8 cellular contexts compared by ENCODE assay signal in the genomic region with DNA sequence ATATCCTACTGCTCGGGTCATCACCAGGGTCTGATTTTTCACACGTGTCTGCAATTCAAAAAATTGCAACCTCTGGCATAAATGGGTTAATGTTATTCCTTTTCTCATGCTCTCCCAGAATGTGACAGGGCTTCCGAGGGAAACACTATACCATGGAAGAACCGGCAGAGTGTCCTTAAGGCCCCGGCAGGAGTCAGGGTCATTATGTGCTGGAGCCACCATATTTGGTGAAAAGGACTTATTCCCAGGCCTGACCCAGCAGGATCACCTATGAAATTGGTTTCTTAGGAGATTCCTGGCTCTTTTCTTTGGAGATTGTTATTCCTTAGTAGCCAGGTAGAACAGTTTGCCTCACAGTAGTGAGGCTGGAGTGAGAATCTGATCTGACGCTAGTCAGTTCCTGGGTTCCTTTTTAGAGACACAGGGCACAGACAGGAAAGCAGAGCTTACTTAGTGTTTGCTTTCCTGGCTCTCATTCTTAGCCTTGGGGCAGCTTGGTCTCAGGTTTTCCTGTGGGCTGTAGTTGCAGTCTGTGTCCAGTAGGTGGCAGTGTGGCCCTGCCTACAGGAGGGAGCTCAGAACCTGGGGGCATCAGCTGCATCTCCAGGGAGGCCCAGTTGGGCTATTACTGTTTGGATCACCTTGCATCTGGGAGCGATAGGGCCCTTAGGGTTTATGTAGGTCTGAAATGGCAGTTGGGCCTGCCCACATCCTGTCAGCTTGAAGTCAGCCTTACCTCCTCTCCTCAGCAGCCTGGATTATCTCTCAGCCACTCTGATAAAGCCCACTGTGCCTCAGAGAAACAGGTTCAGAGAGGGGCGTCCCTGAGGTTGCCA. TPM values are rescaled to one million over a fixed set of nuclear protein-coding genes. Genes with fewer than 3 reads are reported as not detected.
DNase-seq lines count a peak whose midpoint lies in the region; ATAC-seq, FAIRE-seq and TF ChIP-seq lines count a peak whose summit lies in the region.

No MANE protein-coding gene starts in this region.

- no peak overlapping the region for H3K4me2 ChIP-seq in DND-41 (ENCODE audit: insufficient read depth, low read length)

- TF ChIP-seq CTCF in DND-41 (IDR thresholded peaks at IDR 0.05; ENCODE audit: borderline replicate concordance, extremely low read depth, low read length, poor library complexity, severe bottlenecking) (peak; percentile 100), foreskin keratinocyte (conservative IDR thresholded peaks at IDR 0.05) (peak; percentile 97), pancreas (IDR thresholded peaks at IDR 0.05) (peak; percentile 97 to 99 (median 98))

- H2AFZ ChIP-seq in DND-41 (ENCODE audit: low read depth, low read length), result no peak overlapping the region

- peaks cover 80% of the 10 kb centered on the region for H4K20me1 ChIP-seq in DND-41 (ENCODE audit: insufficient read depth, low read length)

- H3K9me3 ChIP-seq in DND-41 (ENCODE audit: insufficient read depth, low read length, severe bottlenecking) (no peaks in the 10 kb centered on the region), pancreas (no peaks in the 10 kb centered on the region)

- H3K27me3 ChIP-seq in DND-41 (ENCODE audit: insufficient read depth, low read length, poor library complexity), result no peaks in the 10 kb centered on the region
- no peaks in the 10 kb centered on the region for H3K27me3 ChIP-seq in foreskin keratinocyte
- no peaks in the 10 kb centered on the region for H3K27me3 ChIP-seq in pancreas

- no peak for FAIRE-seq in pancreas (lab: Jason Lieb, UNC)

- 32 to 38% methylated on average over 8 of the region's 8 CpGs for WGBS in pancreas, 2 donors

- intact Hi-C loops in pancreas (cut with DNase I), result no loop called here

- peaks cover 80% of the 10 kb centered on the region for H3K79me2 ChIP-seq in DND-41 (ENCODE audit: insufficient read depth, low read length)

- H3K4me1 ChIP-seq in DND-41 (ENCODE audit: insufficient read depth, low read length) (peaks cover 37% of the 10 kb centered on the region), foreskin keratinocyte (peaks cover 4% of the 10 kb centered on the region), pancreas (no peaks in the 10 kb centered on the region)

- peak; percentile 93 for ATAC-seq in DND-41 (ENCODE audit: insufficient read depth, low read depth)
- peak; percentile 62 for ATAC-seq in foreskin keratinocyte
- peak; percentile 63 to 96 (median 88) for ATAC-seq in pancreas
- no peak for ATAC-seq in HG02840 (IDR thresholded peaks at IDR 0.05; ENCODE audit: low FRiP score, unreplicated experiment)

- H3K27ac ChIP-seq in DND-41 (ENCODE audit: low read length) (peak overlapping the region; percentile 80), foreskin keratinocyte (no peak overlapping the region), pancreas (no peak overlapping the region)

- H3K4me3 ChIP-seq in DND-41 (ENCODE audit: low read depth in 1 of 2, low read length in 2 of 2) (no peak overlapping the region), pancreas (no peak overlapping the region)

- peak; percentile 87 for DNase-seq in DND-41
- peak; percentile 77 to 81 for DNase-seq in Kasumi-1 (lab: John Stamatoyannopoulos, UW)
- DNase-seq in SHP77 treated with DMSO at 0.1 percent for 48 hours (lab: John Stamatoyannopoulos, UW), result peak; percentile 52
- DNase-seq in activated effector memory CD4-positive, alpha-beta T cell treated with Interleukin-2 at 50 U/mL for 16 hours, result peak; percentile 61
- peak; percentile 48 to 55 for DNase-seq in foreskin keratinocyte
- peak; percentile 53 to 82 (median 75) for DNase-seq in pancreas
- DNase-seq in ureter (ENCODE audit: low spot score), result peak; percentile 75

- H3K9ac ChIP-seq in DND-41 (ENCODE audit: low read depth, low read length), result peak overlapping the region; percentile 14; the same call in 1 of the 2 replicates

- H3K36me3 ChIP-seq in DND-41 (ENCODE audit: insufficient read depth, low read length), result peaks cover 97% of the 10 kb centered on the region
- peaks cover 3 to 54% (median 27%) of the 10 kb centered on the region in 3 donors for H3K36me3 ChIP-seq in pancreas

RNA-seq across cellular contexts. Expression of gene SNRNP70, which starts 12.4 kb away (rescaled TPM):
- 138 and 160 TPM in 2 replicates for total RNA-seq in foreskin keratinocyte
- 183 and 199 TPM in 2 replicates for polyA plus RNA-seq in foreskin keratinocyte
- 100 to 1,000 TPM in 5 of 6 donors, 10 to 100 TPM in 1; 87.9 to 205 (median 136) TPM for total RNA-seq in pancreas
- polyA plus RNA-seq in pancreas, result 100 to 1,000 TPM; 799 to 883 TPM
- 256 TPM for total RNA-seq in ureter

RNA-seq across cellular contexts. Expression of gene LIN7B, which starts 16.5 kb away (rescaled TPM):
- 2.4 and 3.0 TPM in 2 replicates for total RNA-seq in foreskin keratinocyte
- 3.8 and 4.3 TPM in 2 replicates for polyA plus RNA-seq in foreskin keratinocyte
- 1 to 10 TPM; 4.7 to 6.5 (median 4.9) TPM for total RNA-seq in pancreas
- 10 to 100 TPM; 19.1 to 20.7 TPM for polyA plus RNA-seq in pancreas
- 10.4 TPM for total RNA-seq in ureter

RNA-seq across cellular contexts. Expression of gene C19orf73, which starts 21.3 kb away (rescaled TPM):
- 0.71 and 1.2 TPM in 2 replicates for total RNA-seq in foreskin keratinocyte
- polyA plus RNA-seq in foreskin keratinocyte, result 2.0 TPM in 2 replicates
- total RNA-seq in pancreas, result 1 to 10 TPM; 1.4 to 2.1 (median 1.6) TPM
- polyA plus RNA-seq in pancreas, result 1 to 10 TPM; 4.9 to 9.8 TPM
- total RNA-seq in ureter, result 2.4 TPM

RNA-seq across cellular contexts. Expression of gene PPFIA3, which starts 21.7 kb away (rescaled TPM):
- total RNA-seq in foreskin keratinocyte (9.8 and 9.9 TPM in 2 replicates), pancreas (1 to 10 TPM; 4.1 to 8.0 (median 6.0) TPM), ureter (9.0 TPM)
- polyA plus RNA-seq in foreskin keratinocyte (9.4 and 10.3 TPM in 2 replicates), pancreas (10 to 100 TPM; 27.4 to 39.7 TPM)

RNA-seq across cellular contexts. Expression of gene KCNA7, which starts 25.2 kb away (rescaled TPM):
- total RNA-seq in foreskin keratinocyte, result not detected in 2 replicates
- not detected in 2 replicates for polyA plus RNA-seq in foreskin keratinocyte
- total RNA-seq in pancreas, result not detected
- polyA plus RNA-seq in pancreas, result not detected
- not detected for total RNA-seq in ureter
